In genomic region chr15:55741592-55742497, GRCh38 we compare ENCODE assay signal across 8 cellular contexts. TPM values are rescaled to one million over a fixed set of nuclear protein-coding genes. Genes with fewer than 3 reads are reported as not detected.
A peak's percentile ranks its signal among the peaks of the same experiment; 100 is the strongest.
DNase-seq lines count a peak whose midpoint lies in the region; ATAC-seq and TF ChIP-seq lines count a peak whose summit lies in the region.

No MANE protein-coding gene starts in this region.

- H3K4me3 ChIP-seq in ascending aorta (peak overlapping the region; percentile 80 to 100), subcutaneous abdominal adipose tissue (ENCODE audit: low read depth in 1 of 5, low read length in 5 of 5) (peak overlapping the region; percentile 70 to 83 (median 78))

- H3K4me1 ChIP-seq in ascending aorta (no peaks in the 10 kb centered on the region), subcutaneous abdominal adipose tissue (ENCODE audit: control insufficient read depth in 5 of 5, insufficient read depth in 5 of 5, low read length in 5 of 5) (peaks cover 4 to 28% (median 20%) of the 10 kb centered on the region in 5 donors)

- peak; percentile 73 for DNase-seq in D341Med (ENCODE audit: low spot score)
- no peak for DNase-seq in ascending aorta (ENCODE audit: low spot score in 2 of 2)
- DNase-seq in iPS-NIHi11 (ENCODE audit: low spot score), result peak; percentile 49
- no peak for DNase-seq in SKM-1 treated with dmso at 0.1 percent for 144 hours (lab: John Stamatoyannopoulos, UW; ENCODE audit: unreplicated experiment)
- DNase-seq in activated CD4-positive, alpha-beta T cell treated with anti-CD3 and anti-CD28 coated beads, Interleukin-2, amount 50 U/mL, for 1 hour, result no peak

- H3K27ac ChIP-seq in ascending aorta, result peak overlapping the region in 1 of 2 donors; percentile 72
- no peak overlapping the region for H3K27ac ChIP-seq in subcutaneous abdominal adipose tissue (ENCODE audit: low read depth, low read length)

- 0 out of 2 replicates have a peak, but pooled peaks have one; percentile 3 for TF ChIP-seq RAD21 in Ishikawa (IDR thresholded peaks at IDR 0.05; ENCODE audit: low read depth)

- no peak for TF ChIP-seq EP300 in Ishikawa (IDR thresholded peaks at IDR 0.05; ENCODE audit: borderline replicate concordance)

- H3K27me3 ChIP-seq in ascending aorta (no peaks in the 10 kb centered on the region), subcutaneous abdominal adipose tissue (ENCODE audit: control insufficient read depth in 5 of 5, insufficient read depth in 4 of 5, low read length in 5 of 5) (peaks cover 0 to 12% (median 3%) of the 10 kb centered on the region in 5 donors)

- intact Hi-C loops in ascending aorta (cut with DNase I), result no loop called here

- H3K9me3 ChIP-seq in ascending aorta (no peaks in the 10 kb centered on the region), subcutaneous abdominal adipose tissue (ENCODE audit: control insufficient read depth in 5 of 5, low read length in 5 of 5) (no peaks in the 10 kb centered on the region)

- H3K9ac ChIP-seq in subcutaneous abdominal adipose tissue (ENCODE audit: low read length in 5 of 5), result peak overlapping the region in 3 of 5 donors; percentile 69 to 75 (median 70)

- TF ChIP-seq CTCF in ascending aorta (IDR thresholded peaks at IDR 0.05), result no peak

- no peaks in the 10 kb centered on the region for H3K36me3 ChIP-seq in ascending aorta
- no peaks in the 10 kb centered on the region for H3K36me3 ChIP-seq in subcutaneous abdominal adipose tissue (ENCODE audit: control insufficient read depth in 5 of 5, insufficient read depth in 5 of 5, low read length in 5 of 5)

- ATAC-seq in GM18502 (IDR thresholded peaks at IDR 0.05; ENCODE audit: poor library complexity, unreplicated experiment), result no peak

TF ChIP-seq in Ishikawa, 13 proteins besides CTCF, POLR2A, EP300 and RAD21:
- TF ChIP-seq REST (IDR thresholded peaks at IDR 0.05; ENCODE audit: low read depth) (no peak), EGR1 (IDR thresholded peaks at IDR 0.05) (no peak), TCF12 (IDR thresholded peaks at IDR 0.05; ENCODE audit: low read depth) (0 out of 2 replicates have a peak, but pooled peaks have one; percentile 11), MAX (IDR thresholded peaks at IDR 0.05) (peak; percentile 84), USF1 (IDR thresholded peaks at IDR 0.05) (no peak), NFIC (IDR thresholded peaks at IDR 0.05) (0 out of 2 replicates have a peak, but pooled peaks have one; percentile 4), TEAD4 (IDR thresholded peaks at IDR 0.05) (no peak), CEBPB (IDR thresholded peaks at IDR 0.05) (no peak)
TF ChIP-seq in Ishikawa: peak in this region for 3.

RNA-seq across cellular contexts. Expression of gene PRTG, which starts 1.1 kb away (rescaled TPM):
- total RNA-seq in ascending aorta, result 0.21 TPM

Comparison
In these comparisons a context has a peak if more than half of its experiments do, and no peak if none do; other contexts are left out.
1. DNase-seq: peak in D341Med (single experiment) and iPS-NIHi11 (single experiment); none in ascending aorta (0 of 2), SKM-1 treated with dmso at 0.1 percent for 144 hours (single experiment) and activated CD4-positive, alpha-beta T cell treated with anti-CD3 and anti-CD28 coated beads, Interleukin-2, amount 50 U/mL, for 1 hour (single experiment).